In the genomic region with DNA sequence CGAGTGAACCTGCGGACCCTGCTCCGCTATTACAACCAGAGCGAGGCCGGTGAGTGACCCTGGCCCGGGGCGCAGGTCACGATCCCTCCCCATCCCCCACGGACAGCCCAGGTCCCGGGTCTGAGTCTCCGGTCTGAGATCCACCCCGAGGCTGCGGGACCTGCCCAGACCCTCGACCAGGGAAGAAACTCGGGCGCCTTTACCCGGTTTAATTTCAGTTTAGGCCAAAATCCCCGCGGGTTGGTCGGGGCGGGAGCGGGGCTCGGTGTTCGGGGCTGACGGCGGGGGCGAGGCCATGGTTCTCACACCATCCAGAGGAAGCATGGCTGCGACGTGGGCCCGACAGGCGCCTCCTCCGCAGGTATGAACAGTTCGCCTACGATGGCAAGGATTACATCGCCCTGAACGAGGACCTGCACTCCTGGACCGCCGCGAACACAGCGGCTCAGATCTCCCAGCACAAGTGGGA, we compare ENCODE assay signal across 8 cellular contexts. TPM values are rescaled to one million over a fixed set of nuclear protein-coding genes. Genes with fewer than 3 reads are reported as not detected.
DNase-seq lines count a peak whose midpoint lies in the region; ATAC-seq, FAIRE-seq and TF ChIP-seq lines count a peak whose summit lies in the region.

No MANE protein-coding gene starts in this region.

- H3K4me1 ChIP-seq in A549 (no peaks in the 10 kb centered on the region), HEK293 (ENCODE audit: control insufficient read depth, insufficient read depth, low read length) (peaks cover 8% of the 10 kb centered on the region; the same call in 1 of the 2 replicates), muscle layer of duodenum (ENCODE audit: control insufficient read depth in 1 of 2, insufficient read depth in 2 of 2, low read length in 2 of 2) (peaks cover 0 to 8% of the 10 kb centered on the region in 2 donors), thoracic aorta (ENCODE audit: control insufficient read depth in 1 of 2, low read depth in 2 of 2) (no peaks in the 10 kb centered on the region)
- H3K4me1 ChIP-seq in effector memory CD4-positive, alpha-beta T cell (ENCODE audit: control insufficient read depth, insufficient read depth, low read length, poor library complexity, severe bottlenecking), result peaks cover 6% of the 10 kb centered on the region

- no peak for TF ChIP-seq CTCF in A549 (IDR thresholded peaks at IDR 0.05)
- TF ChIP-seq CTCF in HEK293 (tag by site-specific recombination; IDR thresholded peaks at IDR 0.05), result peak; percentile 2
- no peak for TF ChIP-seq CTCF in activated B cell treated with CpG ODN at 0.5 μM for 24 hours (IDR thresholded peaks at IDR 0.05)
- no peak for TF ChIP-seq CTCF in thoracic aorta (IDR thresholded peaks at IDR 0.05)

- peaks cover 49% of the 10 kb centered on the region for H3K36me3 Mint-ChIP-seq in activated B cell treated with CpG ODN at 0.5 μM for 24 hours (ENCODE audit: low read depth)

- DNase-seq in A549 (ENCODE audit: low read depth in 1 of 2, low spot score in 1 of 2), result no peak
- DNase-seq in activated B cell treated with CpG ODN at 0.5 μM for 24 hours, result no peak
- no peak for DNase-seq in effector memory CD4-positive, alpha-beta T cell
- no peak for DNase-seq in thoracic aorta (ENCODE audit: low spot score)
- no peak for DNase-seq in NCI-H1105 treated with DMSO at 0.1 percent for 48 hours (lab: John Stamatoyannopoulos, UW)
- no peak for DNase-seq in foreskin melanocyte

- peak overlapping the region; percentile 98 for H3K4me3 Mint-ChIP-seq in activated B cell treated with CpG ODN at 0.5 μM for 24 hours

- H3K9me3 Mint-ChIP-seq in activated B cell treated with CpG ODN at 0.5 μM for 24 hours, result no peaks in the 10 kb centered on the region

- H3K27me3 Mint-ChIP-seq in activated B cell treated with CpG ODN at 0.5 μM for 24 hours, result no peaks in the 10 kb centered on the region

- ATAC-seq in A549, result peak; percentile 16 to 22; a peak in 3 of 6 replicates
- peak; percentile 9 for ATAC-seq in activated B cell treated with CpG ODN at 0.5 μM for 24 hours (ENCODE audit: low read depth)
- ATAC-seq in thoracic aorta (ENCODE audit: insufficient number of reproducible peaks, low FRiP score, low read depth), result no peak

- H3K4me2 ChIP-seq in A549, result peak overlapping the region; percentile 72

- no peak for TF ChIP-seq RAD21 in A549 (conservative IDR thresholded peaks at IDR 0.05 in 1 of 2, IDR thresholded peaks at IDR 0.05 in 1 of 2)

- CTCF ChIA-PET in A549 (lab: Yijun Ruan, JAX), result interaction anchor here (0.7 kb wide), 1 partner anchor 45 kb away, joined by 3 read pairs; no protein-coding TSS in a partner anchor
- CTCF ChIA-PET in HEK293 (lab: Yijun Ruan, JAX), result no interaction called here
- CTCF ChIA-PET in activated B cell treated with CpG ODN at 0.5 μM for 24 hours (lab: Charles Lee), result no interaction called here

- no peak for FAIRE-seq in A549 (lab: Jason Lieb, UNC)

- TF ChIP-seq POLR2A in A549 (IDR thresholded peaks at IDR 0.05; ENCODE audit: low read length), result no peak

- peak overlapping the region; percentile 98 for H3K4me3 ChIP-seq in A549
- peak overlapping the region; percentile 79 for H3K4me3 ChIP-seq in HEK293 (ENCODE audit: low read depth, low read length)
- H3K4me3 ChIP-seq in effector memory CD4-positive, alpha-beta T cell (ENCODE audit: insufficient read depth, low read depth, low read length, poor library complexity, severe bottlenecking), result peak overlapping the region; percentile 80
- peak overlapping the region; percentile 69 to 93 for H3K4me3 ChIP-seq in muscle layer of duodenum (ENCODE audit: low read depth in 1 of 2, low read length in 2 of 2)
- peak overlapping the region; percentile 91 for H3K4me3 ChIP-seq in thoracic aorta

- POLR2A ChIA-PET in A549 (lab: Yijun Ruan, JAX), result no interaction called here
- POLR2A ChIA-PET in HEK293 (lab: Yijun Ruan, JAX), result interaction anchor here (1.0 kb wide), 1 partner anchor 47 kb away, joined by 4 read pairs; a partner anchor contains a TSS
- POLR2A ChIA-PET in activated B cell treated with CpG ODN at 0.5 μM for 24 hours (lab: Charles Lee), result interaction anchor here (0.5 to 1.4 kb wide), 5 partner anchors 8 to 1202 kb away, joined by 3 to 15 read pairs (median 4); a partner anchor contains a TSS

- H3K27ac Mint-ChIP-seq in activated B cell treated with CpG ODN at 0.5 μM for 24 hours, result peak overlapping the region; percentile 97

- 69% methylated on average over 20 of the region's 40 CpGs for WGBS in A549 (ENCODE audit: missing lambda C conversion rate)

- intact Hi-C loops in activated B cell treated with CpG ODN at 0.5 μM for 24 hours (cut with micrococcal nuclease), result no loop called here

- H3K36me3 ChIP-seq in HEK293 (ENCODE audit: control insufficient read depth in 2 of 2, insufficient read depth in 1 of 2, low read length in 2 of 2), result peaks cover 0 to 36% of the 10 kb centered on the region in 2 experiments; a peak in 1 of 3 replicates
- no peaks in the 10 kb centered on the region for H3K36me3 ChIP-seq in effector memory CD4-positive, alpha-beta T cell (ENCODE audit: control insufficient read depth, insufficient read depth, low read length)
- H3K36me3 ChIP-seq in muscle layer of duodenum (ENCODE audit: control insufficient read depth in 1 of 2, insufficient read depth in 2 of 2, low read length in 2 of 2), result peaks cover 0 to 7% of the 10 kb centered on the region in 2 donors
- H3K36me3 ChIP-seq in thoracic aorta, result no peaks in the 10 kb centered on the region

- H3K4me1 Mint-ChIP-seq in activated B cell treated with CpG ODN at 0.5 μM for 24 hours, result peaks cover 36% of the 10 kb centered on the region

- peak overlapping the region; percentile 81 to 91; a peak in 5 of 6 replicates for H3K27ac ChIP-seq in A549
- H3K27ac ChIP-seq in HEK293 (ENCODE audit: extremely low read depth, low read depth, low read length), result peak overlapping the region; percentile 25; the same call in 1 of the 2 replicates
- peak overlapping the region; percentile 67 for H3K27ac ChIP-seq in effector memory CD4-positive, alpha-beta T cell (ENCODE audit: insufficient read depth, low read length, poor library complexity, severe bottlenecking)
- H3K27ac ChIP-seq in muscle layer of duodenum (ENCODE audit: low read length), result no peak overlapping the region
- H3K27ac ChIP-seq in thoracic aorta, result peak overlapping the region in 1 of 2 donors; percentile 85

- H3K9me3 ChIP-seq in A549, result no peaks in the 10 kb centered on the region
- H3K9me3 ChIP-seq in HEK293 (ENCODE audit: control insufficient read depth, insufficient read depth, low read depth, low read length), result no peaks in the 10 kb centered on the region
- no peaks in the 10 kb centered on the region for H3K9me3 ChIP-seq in effector memory CD4-positive, alpha-beta T cell (ENCODE audit: control insufficient read depth, low read length)
- H3K9me3 ChIP-seq in muscle layer of duodenum (ENCODE audit: control insufficient read depth in 1 of 2, low read length in 2 of 2), result no peaks in the 10 kb centered on the region
- H3K9me3 ChIP-seq in thoracic aorta, result no peaks in the 10 kb centered on the region

- no peaks in the 10 kb centered on the region for H3K27me3 ChIP-seq in effector memory CD4-positive, alpha-beta T cell (replicated peaks; ENCODE audit: control insufficient read depth, insufficient read depth, low read length, poor library complexity, severe bottlenecking)
- no peaks in the 10 kb centered on the region for H3K27me3 ChIP-seq in muscle layer of duodenum (ENCODE audit: low read depth, low read length)
- no peaks in the 10 kb centered on the region for H3K27me3 ChIP-seq in thoracic aorta (replicated peaks; ENCODE audit: insufficient read depth)

- TF ChIP-seq EP300 in A549 (IDR thresholded peaks at IDR 0.05), result no peak

TF ChIP-seq in A549, 52 proteins besides CTCF, POLR2A, EP300 and RAD21:
- TF ChIP-seq SREBF2 (IDR thresholded peaks at IDR 0.05) (no peak), CBX8 (IDR thresholded peaks at IDR 0.05) (no peak), KDM5A (IDR thresholded peaks at IDR 0.05) (no peak)

TF ChIP-seq in HEK293, 187 proteins besides CTCF, POLR2A, EP300 and RAD21 (continues in another document):
- TF ChIP-seq, protein P1, sequence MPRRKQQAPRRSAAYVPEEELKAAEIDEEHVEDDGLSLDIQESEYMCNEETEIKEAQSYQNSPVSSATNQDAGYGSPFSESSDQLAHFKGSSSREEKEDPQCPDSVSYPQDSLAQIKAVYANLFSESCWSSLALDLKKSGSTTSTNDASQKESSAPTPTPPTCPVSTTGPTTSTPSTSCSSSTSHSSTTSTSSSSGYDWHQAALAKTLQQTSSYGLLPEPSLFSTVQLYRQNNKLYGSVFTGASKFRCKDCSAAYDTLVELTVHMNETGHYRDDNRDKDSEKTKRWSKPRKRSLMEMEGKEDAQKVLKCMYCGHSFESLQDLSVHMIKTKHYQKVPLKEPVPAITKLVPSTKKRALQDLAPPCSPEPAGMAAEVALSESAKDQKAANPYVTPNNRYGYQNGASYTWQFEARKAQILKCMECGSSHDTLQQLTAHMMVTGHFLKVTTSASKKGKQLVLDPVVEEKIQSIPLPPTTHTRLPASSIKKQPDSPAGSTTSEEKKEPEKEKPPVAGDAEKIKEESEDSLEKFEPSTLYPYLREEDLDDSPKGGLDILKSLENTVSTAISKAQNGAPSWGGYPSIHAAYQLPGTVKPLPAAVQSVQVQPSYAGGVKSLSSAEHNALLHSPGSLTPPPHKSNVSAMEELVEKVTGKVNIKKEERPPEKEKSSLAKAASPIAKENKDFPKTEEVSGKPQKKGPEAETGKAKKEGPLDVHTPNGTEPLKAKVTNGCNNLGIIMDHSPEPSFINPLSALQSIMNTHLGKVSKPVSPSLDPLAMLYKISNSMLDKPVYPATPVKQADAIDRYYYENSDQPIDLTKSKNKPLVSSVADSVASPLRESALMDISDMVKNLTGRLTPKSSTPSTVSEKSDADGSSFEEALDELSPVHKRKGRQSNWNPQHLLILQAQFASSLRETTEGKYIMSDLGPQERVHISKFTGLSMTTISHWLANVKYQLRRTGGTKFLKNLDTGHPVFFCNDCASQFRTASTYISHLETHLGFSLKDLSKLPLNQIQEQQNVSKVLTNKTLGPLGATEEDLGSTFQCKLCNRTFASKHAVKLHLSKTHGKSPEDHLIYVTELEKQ (tag by site-specific recombination; IDR thresholded peaks at IDR 0.05; ENCODE audit: borderline replicate concordance), result no peak
- TF ChIP-seq ZIC2 (tag by site-specific recombination; IDR thresholded peaks at IDR 0.05), result no peak
- TF ChIP-seq ZNF521 (tag by site-specific recombination; IDR thresholded peaks at IDR 0.05), result no peak
- no peak for TF ChIP-seq ZNF701 (tag by site-specific recombination; IDR thresholded peaks at IDR 0.05)
- no peak for TF ChIP-seq ZNF514 (tag by site-specific recombination; IDR thresholded peaks at IDR 0.05)

RNA-seq across cellular contexts. Expression of a gene that starts 46.9 kb away (rescaled TPM):
- polyA plus RNA-seq in A549 (2011; rRNA removed) (23.3 and 30.4 TPM in 2 replicates), A549 (2017; fragmentation: RNase III; extraction: RNeasy Plus Mini Kit Qiagen cat#74134 plus additional on column Dnase treatment) (28.2 to 31.1 TPM (median 30.4 TPM) in 3 replicates)
- polyA plus RNA-seq in A549 (2012; cell fraction: cytosol; rRNA removed), result 23.0 and 23.2 TPM in 2 replicates
- 31.4 and 38.2 TPM in 2 replicates for polyA plus RNA-seq in A549 (2012; cell fraction: nucleus; rRNA removed)
- 27.5 and 32.3 TPM in 2 replicates for polyA minus RNA-seq in A549 (2011; rRNA and poly(A)+ RNA removed)
- total RNA-seq in activated B cell treated with CpG ODN at 0.5 μM for 24 hours (72.5 and 75.7 TPM in 2 replicates), thoracic aorta (10 to 100 TPM; 36.0 to 36.1 TPM)
